In genomic region chr16:29148426-29148760, GRCh38 we compare ENCODE assay signal across 7 cellular contexts.
DNase-seq lines count a peak whose midpoint lies in the region; ATAC-seq and TF ChIP-seq lines count a peak whose summit lies in the region.
"Not testable (repeated sequence)": the region's sequence is repeated elsewhere in the genome, so short reads cannot be mapped to it uniquely, and the experiment has no call there.

No MANE protein-coding gene starts in this region.

- not testable (repeated sequence) for H3K27me3 ChIP-seq in DND-41 (ENCODE audit: insufficient read depth, low read length, poor library complexity); right cardiac atrium (ENCODE audit: control insufficient read depth, insufficient read depth)

- WGBS in right cardiac atrium, result 73% methylated on average over 8 of the region's 8 CpGs

- intact Hi-C loops in right cardiac atrium (cut with DNase I), result not testable (repeated sequence)

- H3K9ac ChIP-seq in DND-41 (ENCODE audit: low read depth, low read length), result not testable (repeated sequence)

- not testable (repeated sequence) for H4K20me1 ChIP-seq in DND-41 (ENCODE audit: insufficient read depth, low read length)

- H3K4me1 Mint-ChIP-seq in natural killer cell treated with Interleukin-12 subunit alpha and Interleukin-12 subunit beta and Interleukin-15 and Interleukin-18, amount 100 ng/mL, for 72 hours (ENCODE audit: low read depth in 2 of 2), result peaks cover 19 to 42% of the 10 kb centered on the region in 2 donors

- not testable (repeated sequence) for H3K4me2 ChIP-seq in DND-41 (ENCODE audit: insufficient read depth, low read length)

- not testable (repeated sequence) for H3K27ac ChIP-seq in DND-41 (ENCODE audit: low read length); right cardiac atrium (ENCODE audit: low read length)

- H3K9me3 ChIP-seq in DND-41 (ENCODE audit: insufficient read depth, low read length, severe bottlenecking); right cardiac atrium (ENCODE audit: control insufficient read depth, low read length): not testable (repeated sequence)

- H2AFZ ChIP-seq in DND-41 (ENCODE audit: low read depth, low read length), result not testable (repeated sequence)

- DNase-seq in DND-41; activated naive CD4-positive, alpha-beta T cell treated with anti-CD3 and anti-CD28 coated beads, Interleukin-2, amount 50 U/mL, for 72 hours (ENCODE audit: low spot score in 2 of 2); natural killer cell treated with Interleukin-12 subunit alpha and Interleukin-12 subunit beta and Interleukin-15 and Interleukin-18, amount 100 ng/mL, for 72 hours (ENCODE audit: low spot score): not testable (repeated sequence)
- peak; percentile 46 for DNase-seq in activated CD4-positive, alpha-beta T cell treated with anti-CD3 and anti-CD28 coated beads for 4 hours
- peak; percentile 25 for DNase-seq in activated T-cell treated with anti-CD3 and anti-CD28 coated beads for 48 hours (ENCODE audit: low read depth)
- DNase-seq in right cardiac atrium, result peak in 2 of 3 donors; percentile 16 to 20
- DNase-seq in stimulated activated CD4-positive, alpha-beta T cell treated with anti-CD3 and anti-CD28 coated beads, TNF-alpha, amount 100 ng/mL, for 24 hours (ENCODE audit: low read depth in 3 of 3), result peak in 2 of 3 experiments; percentile 15 to 31

- ATAC-seq in DND-41 (ENCODE audit: insufficient read depth, low read depth) (peak; percentile 27; the same call in 2 of the 3 replicates), right cardiac atrium (peak in 1 of 2 donors; percentile 17)
- peak; percentile 52 to 70 for ATAC-seq in activated naive CD4-positive, alpha-beta T cell treated with anti-CD3 and anti-CD28 coated beads, Interleukin-2, amount 50 U/mL, for 72 hours
- ATAC-seq in natural killer cell treated with Interleukin-12 subunit alpha and Interleukin-12 subunit beta and Interleukin-15 and Interleukin-18, amount 100 ng/mL, for 72 hours, result peak in 1 of 2 donors; percentile 43

- not testable (repeated sequence) for H3K4me3 ChIP-seq in DND-41 (ENCODE audit: low read depth in 1 of 2, low read length in 2 of 2); right cardiac atrium (ENCODE audit: low read length)

- peaks cover 7 to 25% of the 10 kb centered on the region in 2 donors for H3K36me3 Mint-ChIP-seq in activated naive CD4-positive, alpha-beta T cell treated with anti-CD3 and anti-CD28 coated beads, Interleukin-2, amount 50 U/mL, for 72 hours
- H3K36me3 Mint-ChIP-seq in natural killer cell treated with Interleukin-12 subunit alpha and Interleukin-12 subunit beta and Interleukin-15 and Interleukin-18, amount 100 ng/mL, for 72 hours, result not testable (repeated sequence)

- not testable (repeated sequence) for H3K27me3 Mint-ChIP-seq in natural killer cell treated with Interleukin-12 subunit alpha and Interleukin-12 subunit beta and Interleukin-15 and Interleukin-18, amount 100 ng/mL, for 72 hours

- H3K36me3 ChIP-seq in DND-41 (ENCODE audit: insufficient read depth, low read length), result not testable (repeated sequence)

- H3K9me3 Mint-ChIP-seq in activated naive CD4-positive, alpha-beta T cell treated with anti-CD3 and anti-CD28 coated beads, Interleukin-2, amount 50 U/mL, for 72 hours; natural killer cell treated with Interleukin-12 subunit alpha and Interleukin-12 subunit beta and Interleukin-15 and Interleukin-18, amount 100 ng/mL, for 72 hours: not testable (repeated sequence)

- not testable (repeated sequence) for H3K4me3 Mint-ChIP-seq in natural killer cell treated with Interleukin-12 subunit alpha and Interleukin-12 subunit beta and Interleukin-15 and Interleukin-18, amount 100 ng/mL, for 72 hours

- H3K4me1 ChIP-seq in DND-41 (ENCODE audit: insufficient read depth, low read length), result peaks cover 32% of the 10 kb centered on the region
- not testable (repeated sequence) for H3K4me1 ChIP-seq in right cardiac atrium (ENCODE audit: control insufficient read depth, insufficient read depth, low read length)

- not testable (repeated sequence) for TF ChIP-seq CTCF in DND-41 (IDR thresholded peaks at IDR 0.05; ENCODE audit: borderline replicate concordance, extremely low read depth, low read length, poor library complexity, severe bottlenecking)

- not testable (repeated sequence) for H3K79me2 ChIP-seq in DND-41 (ENCODE audit: insufficient read depth, low read length)

- H3K27ac Mint-ChIP-seq in activated naive CD4-positive, alpha-beta T cell treated with anti-CD3 and anti-CD28 coated beads, Interleukin-2, amount 50 U/mL, for 72 hours, result peak overlapping the region; percentile 36 to 85
- H3K27ac Mint-ChIP-seq in natural killer cell treated with Interleukin-12 subunit alpha and Interleukin-12 subunit beta and Interleukin-15 and Interleukin-18, amount 100 ng/mL, for 72 hours, result peak overlapping the region; percentile 81 to 87
